In genomic region chr15:63173116-63173470, GRCh38 we compare ENCODE assay signal across 1 cellular context.
TF ChIP-seq lines count a peak whose summit lies in the region.

No MANE protein-coding gene starts in this region.

TF ChIP-seq in GM23338, 12 proteins besides CTCF, POLR2A, EP300 and RAD21 (continued from another document):
- TF ChIP-seq ZNF462 (CRISPR knock-in tag; IDR thresholded peaks at IDR 0.05) = no peak
- no peak for TF ChIP-seq CREB1 (CRISPR knock-in tag; IDR thresholded peaks at IDR 0.05; ENCODE audit: low read depth)
TF ChIP-seq in GM23338: peak in this region for 0.
